ENCODE assay signal across 33 cellular contexts in the genomic region with DNA sequence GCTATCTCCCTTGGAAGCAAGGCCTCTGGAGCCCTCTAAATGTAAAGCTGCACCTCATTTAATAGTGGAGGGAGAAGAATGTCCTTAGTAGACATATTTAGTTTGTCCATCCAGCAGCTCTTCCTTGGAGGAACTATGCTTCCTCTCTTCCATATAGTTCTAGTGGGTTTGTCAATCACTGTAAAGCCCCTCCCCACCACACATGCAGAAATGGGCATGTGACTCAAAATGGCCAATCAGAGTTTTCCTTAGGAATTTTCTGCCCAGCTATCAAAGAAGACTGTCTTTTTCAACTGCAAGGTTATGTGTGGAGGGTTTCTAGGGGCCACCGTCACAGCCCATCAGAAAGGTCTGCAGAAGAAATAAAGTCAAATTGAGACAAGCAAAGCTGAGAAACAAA.
"Had no signal": no experiment of that assay in that cellular context is flagged by ENCODE, and none has a peak within 500 bp of the region (broad histone marks: within the 10 kb centered on the region; RNA-seq: fewer than 3 reads in every experiment).

No MANE protein-coding gene starts in this region.

- H3K36me3 Mint-ChIP-seq: activated CD4-positive, alpha-beta memory T cell treated with anti-CD3 and anti-CD28 coated beads for 36 hours; activated CD8-positive, alpha-beta memory T cell treated with anti-CD3 and anti-CD28 coated beads, Interleukin-2, amount 10 ng/mL, durations not matched to agents 7 days and 5 days; activated naive CD4-positive, alpha-beta T cell treated with anti-CD3 and anti-CD28 coated beads, Interleukin-2, amount 10 ng/mL, durations not matched to agents 7 days and 5 days; activated naive CD4-positive, alpha-beta T cell treated with anti-CD3 and anti-CD28 coated beads, Interleukin-2, amount 50 U/mL, for 24 hours; activated naive CD8-positive, alpha-beta T cell; activated naive CD8-positive, alpha-beta T cell treated with anti-CD3 and anti-CD28 coated beads, Interleukin-2, amount 10 ng/mL, durations not matched to agents 7 days and 5 days had no signal

- DNase-seq: activated B cell treated with CpG ODN at 0.5 μM for 24 hours; activated CD4-positive, alpha-beta memory T cell treated with anti-CD3 and anti-CD28 coated beads for 36 hours; activated CD4-positive, alpha-beta T cell treated with anti-CD3 and anti-CD28 coated beads for 4 hours; activated CD4-positive, alpha-beta T cell treated with anti-CD3 and anti-CD28 coated beads, Interleukin-2, amount 10 ng/mL, durations not matched to agents 24 days and 14 days; activated CD4-positive, alpha-beta T cell treated with anti-CD3 and anti-CD28 coated beads, Interleukin-2, amount 50 U/mL, for 1 hour; activated CD4-positive, alpha-beta T cell treated with anti-CD3 and anti-CD28 coated beads, Interleukin-2, amount 50 U/mL, for 4 hours; activated CD4-positive, CD25-positive, alpha-beta regulatory T cell treated with anti-CD3 and anti-CD28 coated beads, Interleukin-2, amount 50 U/mL, for 72 hours; activated CD8-positive, alpha-beta memory T cell treated with anti-CD3 and anti-CD28 coated beads, Interleukin-2, amount 50 U/mL, for 48 hours; activated CD8-positive, alpha-beta T cell treated with anti-CD3 and anti-CD28 coated beads for 36 hours; activated effector memory CD4-positive, alpha-beta T cell treated with Interleukin-2 at 50 U/mL for 16 hours; activated gamma-delta T cell; activated naive CD4-positive, alpha-beta T cell treated with anti-CD3 and anti-CD28 coated beads, Interleukin-2, amount 10 ng/mL, durations not matched to agents 7 days and 5 days; activated naive CD4-positive, alpha-beta T cell treated with Interleukin-2 at 50 U/mL for 16 hours; activated naive CD8-positive, alpha-beta T cell treated with anti-CD3 and anti-CD28 coated beads, Interleukin-2, amount 10 ng/mL, durations not matched to agents 7 days and 5 days; activated naive CD8-positive, alpha-beta T cell treated with anti-CD3 and anti-CD28 coated beads, Interleukin-2, amount 50 U/mL, for 24 hours; activated T-cell treated with anti-CD3 and anti-CD28 coated beads, Interleukin-2, amount 50 U/mL, for 24 hours; activated T-cell treated with anti-CD3 and anti-CD28 coated beads, Interleukin-2, amount 50 U/mL, for 48 hours; amygdala; anterior cingulate cortex; central memory CD4-positive, alpha-beta T cell; T-helper 2 cell; T-helper 9 cell had no signal

- H3K9me3 Mint-ChIP-seq: activated CD4-positive, alpha-beta memory T cell treated with anti-CD3 and anti-CD28 coated beads for 36 hours; activated CD4-positive, alpha-beta T cell treated with anti-CD3 and anti-CD28 coated beads, Interleukin-2, amount 10 ng/mL, durations not matched to agents 24 days and 14 days; activated CD8-positive, alpha-beta T cell treated with anti-CD3 and anti-CD28 coated beads for 36 hours; activated naive CD4-positive, alpha-beta T cell treated with anti-CD3 and anti-CD28 coated beads, Interleukin-2, amount 10 ng/mL, durations not matched to agents 7 days and 5 days; activated naive CD4-positive, alpha-beta T cell treated with anti-CD3 and anti-CD28 coated beads, Interleukin-2, amount 50 U/mL, for 24 hours; activated naive CD8-positive, alpha-beta T cell treated with anti-CD3 and anti-CD28 coated beads, Interleukin-2, amount 10 ng/mL, durations not matched to agents 7 days and 5 days; activated naive CD8-positive, alpha-beta T cell treated with anti-CD3 and anti-CD28 coated beads, Interleukin-2, amount 50 U/mL, for 24 hours; activated T-cell treated with anti-CD3 and anti-CD28 coated beads, Interleukin-2, amount 50 U/mL, for 24 hours; activated T-helper 2 cell treated with anti-CD3 and anti-CD28 coated beads, Interferon-gamma antibody, Interleukin-2, Interleukin-4, amounts not matched to agents 10 μg/mL and 5 μg/mL and 100 μg/mL, durations not matched to agents 14 hours and 24 hours and 36 hours; T-helper 1 cell treated with Interleukin-12 subunit alpha and Interleukin-12 subunit beta and Interleukin-4 antibody, amounts not matched to agents 30 μg/mL and 1 μg/mL, for 36 hours; T-helper 2 cell treated with Interferon-gamma antibody and Interleukin-4, amounts not matched to agents 5 μg/mL and 100 μg/mL, for 36 hours had no signal

- H3K27me3 ChIP-seq: ascending aorta had no signal

- H3K4me1 Mint-ChIP-seq: activated B cell treated with CpG ODN at 0.5 μM for 24 hours; activated CD4-positive, alpha-beta T cell treated with anti-CD3 and anti-CD28 coated beads, Interleukin-2, amount 10 ng/mL, durations not matched to agents 24 days and 14 days; activated CD8-positive, alpha-beta memory T cell treated with anti-CD3 and anti-CD28 coated beads, Interleukin-2, amount 10 ng/mL, durations not matched to agents 7 days and 5 days; activated naive CD4-positive, alpha-beta T cell treated with anti-CD3 and anti-CD28 coated beads, Interleukin-2, amount 10 ng/mL, durations not matched to agents 7 days and 5 days; activated naive CD4-positive, alpha-beta T cell treated with anti-CD3 and anti-CD28 coated beads, Interleukin-2, amount 50 U/mL, for 24 hours; activated naive CD8-positive, alpha-beta T cell treated with anti-CD3 and anti-CD28 coated beads, Interleukin-2, amount 10 ng/mL, durations not matched to agents 7 days and 5 days; activated naive CD8-positive, alpha-beta T cell treated with anti-CD3 and anti-CD28 coated beads, Interleukin-2, amount 50 U/mL, for 24 hours had no signal

- H3K4me1 ChIP-seq: ascending aorta had no signal

- FAIRE-seq: colon, TTC549 had no signal

- H3K36me3 ChIP-seq: ascending aorta had no signal

- H3K27ac ChIP-seq: ascending aorta, VCaP had no signal

- H3K27ac Mint-ChIP-seq: activated B cell treated with CpG ODN at 0.5 μM for 24 hours; activated CD4-positive, alpha-beta memory T cell treated with anti-CD3 and anti-CD28 coated beads for 36 hours; activated CD4-positive, alpha-beta T cell treated with anti-CD3 and anti-CD28 coated beads, Interleukin-2, amount 10 ng/mL, durations not matched to agents 24 days and 14 days; activated CD8-positive, alpha-beta memory T cell treated with anti-CD3 and anti-CD28 coated beads, Interleukin-2, amount 10 ng/mL, durations not matched to agents 7 days and 5 days; activated CD8-positive, alpha-beta T cell treated with anti-CD3 and anti-CD28 coated beads for 36 hours; activated naive CD4-positive, alpha-beta T cell treated with anti-CD3 and anti-CD28 coated beads, Interleukin-2, amount 10 ng/mL, durations not matched to agents 7 days and 5 days; activated naive CD4-positive, alpha-beta T cell treated with anti-CD3 and anti-CD28 coated beads, Interleukin-2, amount 50 U/mL, for 24 hours; activated naive CD8-positive, alpha-beta T cell; activated naive CD8-positive, alpha-beta T cell treated with anti-CD3 and anti-CD28 coated beads, Interleukin-2, amount 10 ng/mL, durations not matched to agents 7 days and 5 days; activated naive CD8-positive, alpha-beta T cell treated with anti-CD3 and anti-CD28 coated beads, Interleukin-2, amount 50 U/mL, for 24 hours; activated T-cell treated with anti-CD3 and anti-CD28 coated beads, Interleukin-2, amount 50 U/mL, for 24 hours; activated T-helper 2 cell treated with anti-CD3 and anti-CD28 coated beads, Interferon-gamma antibody, Interleukin-2, Interleukin-4, amounts not matched to agents 10 μg/mL and 5 μg/mL and 100 μg/mL, durations not matched to agents 14 hours and 24 hours and 36 hours; T-helper 1 cell treated with Interleukin-12 subunit alpha and Interleukin-12 subunit beta and Interleukin-4 antibody, amounts not matched to agents 30 μg/mL and 1 μg/mL, for 36 hours; T-helper 2 cell treated with Interferon-gamma antibody and Interleukin-4, amounts not matched to agents 5 μg/mL and 100 μg/mL, for 36 hours had no signal

- ATAC-seq: activated CD8-positive, alpha-beta memory T cell treated with anti-CD3 and anti-CD28 coated beads, Interleukin-2, amount 10 ng/mL, durations not matched to agents 7 days and 5 days; activated CD8-positive, alpha-beta T cell treated with anti-CD3 and anti-CD28 coated beads for 36 hours; activated naive CD8-positive, alpha-beta T cell treated with anti-CD3 and anti-CD28 coated beads, Interleukin-2, amount 50 U/mL, for 24 hours had no signal

- H3K27me3 Mint-ChIP-seq: activated CD4-positive, alpha-beta T cell treated with anti-CD3 and anti-CD28 coated beads, Interleukin-2, amount 10 ng/mL, durations not matched to agents 24 days and 14 days; activated CD8-positive, alpha-beta T cell treated with anti-CD3 and anti-CD28 coated beads for 36 hours; activated naive CD4-positive, alpha-beta T cell treated with anti-CD3 and anti-CD28 coated beads, Interleukin-2, amount 10 ng/mL, durations not matched to agents 7 days and 5 days; activated naive CD8-positive, alpha-beta T cell; activated naive CD8-positive, alpha-beta T cell treated with anti-CD3 and anti-CD28 coated beads, Interleukin-2, amount 10 ng/mL, durations not matched to agents 7 days and 5 days; activated T-cell treated with anti-CD3 and anti-CD28 coated beads, Interleukin-2, amount 50 U/mL, for 24 hours had no signal

- H3K4me3 ChIP-seq: ascending aorta had no signal

- H3K9me3 ChIP-seq: ascending aorta had no signal

- H3K4me3 Mint-ChIP-seq: activated B cell treated with CpG ODN at 0.5 μM for 24 hours; activated CD4-positive, alpha-beta memory T cell treated with anti-CD3 and anti-CD28 coated beads for 36 hours; activated CD4-positive, alpha-beta T cell treated with anti-CD3 and anti-CD28 coated beads, Interleukin-2, amount 10 ng/mL, durations not matched to agents 24 days and 14 days; activated CD8-positive, alpha-beta memory T cell treated with anti-CD3 and anti-CD28 coated beads, Interleukin-2, amount 10 ng/mL, durations not matched to agents 7 days and 5 days; activated CD8-positive, alpha-beta T cell treated with anti-CD3 and anti-CD28 coated beads for 36 hours; activated naive CD4-positive, alpha-beta T cell treated with anti-CD3 and anti-CD28 coated beads, Interleukin-2, amount 10 ng/mL, durations not matched to agents 7 days and 5 days; activated naive CD4-positive, alpha-beta T cell treated with anti-CD3 and anti-CD28 coated beads, Interleukin-2, amount 50 U/mL, for 24 hours; activated naive CD8-positive, alpha-beta T cell; activated naive CD8-positive, alpha-beta T cell treated with anti-CD3 and anti-CD28 coated beads, Interleukin-2, amount 10 ng/mL, durations not matched to agents 7 days and 5 days; activated naive CD8-positive, alpha-beta T cell treated with anti-CD3 and anti-CD28 coated beads, Interleukin-2, amount 50 U/mL, for 24 hours; activated T-cell treated with anti-CD3 and anti-CD28 coated beads, Interleukin-2, amount 50 U/mL, for 24 hours; brain; T-helper 1 cell treated with Interleukin-12 subunit alpha and Interleukin-12 subunit beta and Interleukin-4 antibody, amounts not matched to agents 30 μg/mL and 1 μg/mL, for 36 hours; T-helper 2 cell treated with Interferon-gamma antibody and Interleukin-4, amounts not matched to agents 5 μg/mL and 100 μg/mL, for 36 hours had no signal
